20 cellular contexts compared by ENCODE assay signal in the genomic region with DNA sequence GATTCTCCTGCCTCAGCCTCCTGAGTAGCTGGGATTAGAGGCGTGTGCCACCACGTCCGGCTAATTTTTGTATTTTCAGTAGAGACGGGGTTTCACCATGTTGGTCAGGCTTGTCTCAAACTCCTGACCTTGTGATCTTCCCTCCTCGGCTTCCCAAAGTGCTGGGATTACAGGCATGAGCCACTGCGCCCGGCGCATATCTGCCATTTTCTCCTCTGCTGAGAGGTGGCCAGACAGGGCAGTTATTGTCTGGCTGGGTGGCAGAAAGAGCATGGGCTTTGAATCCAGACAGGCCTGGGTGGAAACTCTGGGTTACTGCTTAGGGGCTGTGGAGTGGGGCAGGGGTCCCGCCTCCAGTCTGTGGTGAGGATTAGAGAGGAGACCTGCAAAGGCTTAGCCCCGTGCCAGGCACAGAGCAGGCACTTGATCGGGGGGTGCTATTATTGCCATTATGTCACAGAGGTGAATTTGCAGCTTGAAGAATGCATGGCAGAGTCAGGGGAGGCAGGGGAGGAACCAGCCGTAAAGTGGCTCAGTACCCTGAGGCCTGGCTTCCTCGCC.
A peak's percentile ranks its signal among the peaks of the same experiment; 100 is the strongest.
DNase-seq lines count a peak whose midpoint lies in the region; ATAC-seq and TF ChIP-seq lines count a peak whose summit lies in the region.
"Had no signal": no experiment of that assay in that cellular context is flagged by ENCODE, and none has a peak within 500 bp of the region (broad histone marks: within the 10 kb centered on the region; RNA-seq: fewer than 3 reads in every experiment).

No MANE protein-coding gene starts in this region.

- no peak overlapping the region for H3K27ac ChIP-seq in CD8-positive, alpha-beta T cell (ENCODE audit: low read depth, low read length)

- H3K36me3 Mint-ChIP-seq in CD8-positive, alpha-beta T cell = peaks cover 45% of the 10 kb centered on the region
- peaks cover 19% of the 10 kb centered on the region for H3K36me3 Mint-ChIP-seq in dendritic cell treated with granulocyte-macrophage colony-stimulating factor and Interleukin-4, amounts not matched to agents 40 ng/mL and 50 ng/mL, for 4 days (ENCODE audit: low read depth)

- ATAC-seq in CD8-positive, alpha-beta T cell = no peak
- ATAC-seq in HG02852 (IDR thresholded peaks at IDR 0.05; ENCODE audit: unreplicated experiment) (no peak), HG03432 (IDR thresholded peaks at IDR 0.05; ENCODE audit: unreplicated experiment) (no peak)
- ATAC-seq: PC-3 had no signal

- POLR2A ChIA-PET in CD8-positive, alpha-beta T cell (lab: Charles Lee) = interaction anchor here (1.4 kb wide), 1 partner anchor 72 kb away, joined by 3 read pairs; no protein-coding TSS in a partner anchor

- CTCF ChIA-PET in CD8-positive, alpha-beta T cell (lab: Charles Lee) = interaction anchor here (2.5 kb wide), 1 partner anchor 12 kb away, joined by 6 read pairs; no protein-coding TSS in a partner anchor

- no peaks in the 10 kb centered on the region for H3K36me3 ChIP-seq in CD8-positive, alpha-beta T cell (ENCODE audit: insufficient read depth, low read length)
- H3K36me3 ChIP-seq: MG63 had no signal

- no peaks in the 10 kb centered on the region for H3K27me3 ChIP-seq in CD8-positive, alpha-beta T cell (ENCODE audit: insufficient read depth, low read length)
- H3K27me3 ChIP-seq: MG63 had no signal

- H3K27me3 Mint-ChIP-seq in CD8-positive, alpha-beta T cell (ENCODE audit: low read depth) = no peaks in the 10 kb centered on the region
- no peaks in the 10 kb centered on the region for H3K27me3 Mint-ChIP-seq in dendritic cell treated with granulocyte-macrophage colony-stimulating factor and Interleukin-4, amounts not matched to agents 40 ng/mL and 50 ng/mL, for 4 days

- H3K9me3 Mint-ChIP-seq in CD8-positive, alpha-beta T cell = no peaks in the 10 kb centered on the region
- no peaks in the 10 kb centered on the region for H3K9me3 Mint-ChIP-seq in dendritic cell treated with granulocyte-macrophage colony-stimulating factor and Interleukin-4, amounts not matched to agents 40 ng/mL and 50 ng/mL, for 4 days
- H3K9me3 Mint-ChIP-seq: IgD-negative memory B cell had no signal

- H3K27ac Mint-ChIP-seq in CD8-positive, alpha-beta T cell = peak overlapping the region; percentile 11
- H3K27ac Mint-ChIP-seq in dendritic cell treated with granulocyte-macrophage colony-stimulating factor and Interleukin-4, amounts not matched to agents 40 ng/mL and 50 ng/mL, for 4 days = peak overlapping the region; percentile 37

- peaks cover 42% of the 10 kb centered on the region for H3K4me1 ChIP-seq in CD8-positive, alpha-beta T cell (ENCODE audit: insufficient read depth, low read length)

- H3K9me3 ChIP-seq in CD8-positive, alpha-beta T cell (ENCODE audit: low read length) = no peaks in the 10 kb centered on the region
- H3K9me3 ChIP-seq: MG63 had no signal

- H3K4me3 Mint-ChIP-seq in CD8-positive, alpha-beta T cell = no peak overlapping the region
- no peak overlapping the region for H3K4me3 Mint-ChIP-seq in dendritic cell treated with granulocyte-macrophage colony-stimulating factor and Interleukin-4, amounts not matched to agents 40 ng/mL and 50 ng/mL, for 4 days
- H3K4me3 Mint-ChIP-seq: IgD-negative memory B cell had no signal

- intact Hi-C loops in CD8-positive, alpha-beta T cell (cut with DNase I, micrococcal nuclease) = no loop called here
- intact Hi-C loops in dendritic cell treated with granulocyte-macrophage colony-stimulating factor and Interleukin-4, amounts not matched to agents 40 ng/mL and 50 ng/mL, for 4 days (cut with micrococcal nuclease) = no loop called here
- intact Hi-C loops in posterior vena cava (cut with DNase I) = loop anchor here (5.0 to 10.0 kb wide), 4 partner anchors 68 to 1928 kb away; partner anchors contain the start of gene MAN1C1 (in 1 of the 2)

- H3K4me3 ChIP-seq in CD8-positive, alpha-beta T cell (ENCODE audit: low read depth, low read length) = no peak overlapping the region
- H3K4me3 ChIP-seq: MG63 had no signal

- TF ChIP-seq CTCF in CD8-positive, alpha-beta T cell (IDR thresholded peaks at IDR 0.05) = no peak

- peaks cover 63% of the 10 kb centered on the region for H3K4me1 Mint-ChIP-seq in CD8-positive, alpha-beta T cell (ENCODE audit: low read depth)
- peaks cover 23% of the 10 kb centered on the region for H3K4me1 Mint-ChIP-seq in dendritic cell treated with granulocyte-macrophage colony-stimulating factor and Interleukin-4, amounts not matched to agents 40 ng/mL and 50 ng/mL, for 4 days (ENCODE audit: low read depth)
- H3K4me1 Mint-ChIP-seq: IgD-negative memory B cell had no signal

- DNase-seq in activated effector memory CD4-positive, alpha-beta T cell treated with anti-CD3 and anti-CD28 coated beads, Interleukin-2, amount 50 U/mL, for 16 hours = peak; percentile 53
- no peak for DNase-seq in activated effector memory CD4-positive, alpha-beta T cell treated with Interleukin-2 at 50 U/mL for 16 hours
- DNase-seq in CD8-positive, alpha-beta T cell = no peak
- DNase-seq in posterior vena cava (ENCODE audit: low spot score) (peak; percentile 67), Kasumi-1 (lab: John Stamatoyannopoulos, UW) (no peak)
- DNase-seq: H7, Karpas-422, MG63, NCI-H1048, NCI-H1436, NCI-H1930, NCI-H226, NCI-H526, PC-3, RPMI8226, SIG-M5 had no signal

Comparison
In these comparisons a context has a peak if more than half of its experiments do, and no peak if none do; other contexts are left out.
1. DNase-seq: peak in activated effector memory CD4-positive, alpha-beta T cell treated with anti-CD3 and anti-CD28 coated beads, Interleukin-2, amount 50 U/mL, for 16 hours (single experiment) and posterior vena cava (single experiment); none in activated effector memory CD4-positive, alpha-beta T cell treated with Interleukin-2 at 50 U/mL for 16 hours (single experiment), CD8-positive, alpha-beta T cell (0 of 7) and Kasumi-1 (0 of 2).
2. intact Hi-C loops: an anchor here in posterior vena cava (5.0 to 10.0 kb wide); none called in CD8-positive, alpha-beta T cell and dendritic cell treated with granulocyte-macrophage colony-stimulating factor and Interleukin-4, amounts not matched to agents 40 ng/mL and 50 ng/mL, for 4 days.